Comparison of ENCODE assay signal across 8 cellular contexts in genomic region chr20:35145141-35145564, GRCh38. TPM values are rescaled to one million over a fixed set of nuclear protein-coding genes. Genes with fewer than 3 reads are reported as not detected.
DNase-seq lines count a peak whose midpoint lies in the region; ATAC-seq, FAIRE-seq and TF ChIP-seq lines count a peak whose summit lies in the region.

No MANE protein-coding gene starts in this region.

- no peaks in the 10 kb centered on the region for H4K20me1 ChIP-seq in DND-41 (ENCODE audit: insufficient read depth, low read length)
- H4K20me1 ChIP-seq in OCI-LY1 (ENCODE audit: insufficient read depth, low read length) = no peaks in the 10 kb centered on the region

- 45 to 50% methylated on average over 2 of the region's 2 CpGs for WGBS in thyroid gland, 2 donors

- no peaks in the 10 kb centered on the region for H3F3A ChIP-seq in OCI-LY1 (ENCODE audit: insufficient read depth, low read length)

- H3K4me2 ChIP-seq in DND-41 (ENCODE audit: insufficient read depth, low read length) = no peak overlapping the region
- H3K4me2 ChIP-seq in OCI-LY1 (ENCODE audit: low read length) = peak overlapping the region; percentile 0; the same call in 1 of the 2 replicates

- no peak for ATAC-seq in DND-41 (ENCODE audit: insufficient read depth, low read depth)
- ATAC-seq in HG03571 (IDR thresholded peaks at IDR 0.05; ENCODE audit: unreplicated experiment) = no peak

- H3K27ac ChIP-seq in DND-41 (ENCODE audit: low read length) (no peak overlapping the region), OCI-LY1 (ENCODE audit: low read depth, low read length, poor library complexity, severe bottlenecking) (peak overlapping the region; percentile 58), breast epithelium (peak overlapping the region in 1 of 2 donors; percentile 54), thyroid gland (peak overlapping the region in 2 of 3 donors; percentile 30 to 35)

- intact Hi-C loops in breast epithelium (cut with DNase I; ENCODE audit: low total_unique reads) (loop anchor here (5.0 to 10.0 kb wide), 2 partner anchors 62 to 130 kb away; partner anchors contain the start of gene MMP24OS), thyroid gland (cut with DNase I) (loop anchor here (5.0 kb wide), 2 partner anchors 62 to 122 kb away; no protein-coding TSS in a partner anchor)

- no peaks in the 10 kb centered on the region for H3K9me2 ChIP-seq in OCI-LY1 (ENCODE audit: low read depth, low read length)

- H3K36me3 ChIP-seq in DND-41 (ENCODE audit: insufficient read depth, low read length) (peaks cover 45% of the 10 kb centered on the region), OCI-LY1 (ENCODE audit: insufficient read depth, low read length) (peaks cover 17% of the 10 kb centered on the region; the same call in 1 of the 2 replicates), breast epithelium (no peaks in the 10 kb centered on the region), thyroid gland (peaks cover 19 to 24% of the 10 kb centered on the region in 2 donors)

- no peak for TF ChIP-seq POLR2A in breast epithelium (IDR thresholded peaks at IDR 0.05)
- TF ChIP-seq POLR2A in thyroid gland (IDR thresholded peaks at IDR 0.05) = no peak

- no peak overlapping the region; the same call in 1 of the 2 replicates for H3K9ac ChIP-seq in DND-41 (ENCODE audit: low read depth, low read length)
- no peak overlapping the region for H3K9ac ChIP-seq in OCI-LY1 (ENCODE audit: low read length)

- H3K27me3 ChIP-seq in DND-41 (ENCODE audit: insufficient read depth, low read length, poor library complexity) (no peaks in the 10 kb centered on the region), OCI-LY1 (ENCODE audit: insufficient read depth, low read length) (no peaks in the 10 kb centered on the region), breast epithelium (no peaks in the 10 kb centered on the region), thyroid gland (no peaks in the 10 kb centered on the region)

- H3K79me2 ChIP-seq in DND-41 (ENCODE audit: insufficient read depth, low read length) (peaks cover 12% of the 10 kb centered on the region), OCI-LY1 (ENCODE audit: insufficient read depth, low read length) (no peaks in the 10 kb centered on the region)

- TF ChIP-seq CTCF in DND-41 (IDR thresholded peaks at IDR 0.05; ENCODE audit: borderline replicate concordance, extremely low read depth, low read length, poor library complexity, severe bottlenecking) (peak; percentile 64), OCI-LY1 (IDR thresholded peaks at IDR 0.05; ENCODE audit: low read length) (peak; percentile 94), breast epithelium (IDR thresholded peaks at IDR 0.05) (peak; percentile 32 to 48 (median 34)), thyroid gland (IDR thresholded peaks at IDR 0.05) (peak in 4 of 6 experiments; percentile 33 to 92 (median 36))

- H2AFZ ChIP-seq in DND-41 (ENCODE audit: low read depth, low read length) (no peak overlapping the region), OCI-LY1 (ENCODE audit: low read length) (no peak overlapping the region)

- peaks cover 23% of the 10 kb centered on the region for H3K4me1 ChIP-seq in DND-41 (ENCODE audit: insufficient read depth, low read length)
- H3K4me1 ChIP-seq in OCI-LY1 (ENCODE audit: insufficient read depth, low read length, severe bottlenecking) = peaks cover 32% of the 10 kb centered on the region
- peaks cover 0 to 5% of the 10 kb centered on the region in 2 donors for H3K4me1 ChIP-seq in breast epithelium
- H3K4me1 ChIP-seq in thyroid gland = peaks cover 6 to 21% of the 10 kb centered on the region in 2 donors

- H3K4me3 ChIP-seq in DND-41 (ENCODE audit: low read depth in 1 of 2, low read length in 2 of 2) (no peak overlapping the region), OCI-LY1 (ENCODE audit: low read depth, low read length, poor library complexity, severe bottlenecking) (no peak overlapping the region), breast epithelium (no peak overlapping the region), thyroid gland (replicated peaks in 1 of 3) (no peak overlapping the region)

- FAIRE-seq in HTR-8/SVneo (lab: Jason Lieb, UNC) = no peak

- H3K9me3 ChIP-seq in DND-41 (ENCODE audit: insufficient read depth, low read length, severe bottlenecking) = no peaks in the 10 kb centered on the region
- H3K9me3 ChIP-seq in OCI-LY1 (ENCODE audit: low read length) = no peaks in the 10 kb centered on the region
- no peaks in the 10 kb centered on the region for H3K9me3 ChIP-seq in breast epithelium
- H3K9me3 ChIP-seq in thyroid gland = no peaks in the 10 kb centered on the region

- DNase-seq in DND-41 (no peak), HTR-8/SVneo (ENCODE audit: insufficient read length, low spot score) (peak; percentile 68), breast epithelium (ENCODE audit: low spot score in 2 of 2) (no peak), kidney glomerular epithelial cell (lab: John Stamatoyannopoulos, UW) (peak; percentile 46), thyroid gland (no peak), ecto neural progenitor cell (ENCODE audit: low spot score) (no peak)

RNA-seq across cellular contexts. Expression of gene EDEM2, which starts 2.0 kb away (rescaled TPM):
- total RNA-seq in breast epithelium (10 to 100 TPM; 19.3 to 25.8 (median 22.4) TPM), thyroid gland (10 to 100 TPM; 13.7 to 31.0 (median 25.0) TPM)

RNA-seq across cellular contexts. Expression of gene PROCR, which starts 26.7 kb away (rescaled TPM):
- total RNA-seq in breast epithelium = 10 to 100 TPM; 34.1 to 87.9 (median 39.8) TPM
- 10 to 100 TPM; 11.2 to 56.0 (median 37.9) TPM for total RNA-seq in thyroid gland

RNA-seq across cellular contexts. Expression of gene TRPC4AP, which starts 52.5 kb away (rescaled TPM):
- total RNA-seq in breast epithelium = 10 to 100 TPM; 62.6 to 71.7 (median 69.5) TPM
- 10 to 100 TPM; 53.3 to 76.8 (median 73.5) TPM for total RNA-seq in thyroid gland

Comparison
In these comparisons a context has a peak if more than half of its experiments do, and no peak if none do; other contexts are left out.
1. DNase-seq: peak in HTR-8/SVneo (single experiment) and kidney glomerular epithelial cell (single experiment); none in DND-41 (single experiment), breast epithelium (0 of 2), thyroid gland (0 of 2) and ecto neural progenitor cell (single experiment).
2. CTCF ChIP-seq: peak in every context shown above with its lines; median percentile 94 in OCI-LY1; 64 in DND-41; 36 in thyroid gland; 34 in breast epithelium.